In the genomic region with DNA sequence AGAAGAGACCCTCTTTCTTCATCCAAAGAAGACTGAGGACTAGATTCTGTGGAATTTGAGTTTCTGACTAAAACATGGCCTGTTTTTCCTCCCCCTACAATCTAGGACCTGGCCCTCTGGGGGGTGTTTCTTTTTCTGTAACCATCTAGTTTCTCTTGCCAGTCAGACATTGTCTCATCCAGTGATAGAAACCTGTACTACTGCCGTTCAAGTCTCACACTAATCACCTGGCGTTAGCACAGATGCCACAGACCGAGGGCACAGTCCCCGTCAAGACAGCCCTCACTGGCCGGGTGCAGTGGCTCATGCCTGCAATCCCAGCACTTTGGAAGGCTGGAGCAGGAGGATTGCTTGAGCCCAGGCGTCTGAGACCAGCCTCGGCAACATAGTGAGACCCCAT, we compare ENCODE assay signal across 18 cellular contexts.
DNase-seq lines count a peak whose midpoint lies in the region; ATAC-seq, FAIRE-seq and TF ChIP-seq lines count a peak whose summit lies in the region.
"Had no signal": no experiment of that assay in that cellular context is flagged by ENCODE, and none has a peak within 500 bp of the region (broad histone marks: within the 10 kb centered on the region; RNA-seq: fewer than 3 reads in every experiment).

No MANE protein-coding gene starts in this region.

- H3K36me3 ChIP-seq in BLaER1 (no peaks in the 10 kb centered on the region), MM.1S (replicated peaks; ENCODE audit: insufficient read depth, low read length) (no peaks in the 10 kb centered on the region), K562 (ENCODE audit: control insufficient read depth, insufficient read depth, low read length) (no peaks in the 10 kb centered on the region), sigmoid colon (no peaks in the 10 kb centered on the region), psoas muscle (ENCODE audit: insufficient read depth in 1 of 2, low read depth in 1 of 2) (no peaks in the 10 kb centered on the region)
- H3K36me3 ChIP-seq: BLaER1 treated with 17β-estradiol and CSF1 and Interleukin-3, amounts not matched to agents 10 nM and 100 nM had no signal

- no TSS peak for BruUV-seq in K562 (replicated peaks; lab: Mats Ljungman, UMichigan)

- H3K27me3 ChIP-seq in BLaER1 (no peaks in the 10 kb centered on the region), MM.1S (replicated peaks; ENCODE audit: insufficient read depth, low read length) (no peaks in the 10 kb centered on the region), K562 (ENCODE audit: control insufficient read depth in 2 of 2, insufficient read depth in 2 of 2, low read length in 2 of 2) (no peaks in the 10 kb centered on the region), sigmoid colon (no peaks in the 10 kb centered on the region), psoas muscle (ENCODE audit: insufficient read depth in 3 of 3, low read length in 2 of 3) (peaks cover 0 to 2% (median 0%) of the 10 kb centered on the region in 3 donors)
- H3K27me3 ChIP-seq: BLaER1 treated with 17β-estradiol and CSF1 and Interleukin-3, amounts not matched to agents 10 nM and 100 nM had no signal

- no peak for TF ChIP-seq RAD21 in K562 (CRISPR knock-in tag; conservative IDR thresholded peaks at IDR 0.05 in 1 of 2, IDR thresholded peaks at IDR 0.05 in 1 of 2)

- ATAC-seq in K562 (no peak), psoas muscle (no peak), natural killer cell (no peak)

- in situ Hi-C loops in K562 (cut with MboI), result no loop called here

- H3K9me3 Mint-ChIP-seq in natural killer cell, result no peaks in the 10 kb centered on the region

- DNase-seq in MM.1S (peak; percentile 87), K562 (ENCODE audit: extremely low read depth in 1 of 4, low spot score in 3 of 4) (no peak), sigmoid colon (no peak), retina (no peak), psoas muscle (no peak), natural killer cell (no peak)
- DNase-seq: Calu3; CD4-positive, CD25-positive, alpha-beta regulatory T cell; DMS 273 treated with DMSO at 0.1 percent for 48 hours; DMS79; EL; GDM1; HCEC 1CT; HFFc6 had no signal

- intact Hi-C loops in K562 (cut with micrococcal nuclease) (no loop called here), sigmoid colon (cut with DNase I) (loop anchor here (2.0 to 5.0 kb wide), 2 partner anchors 27 to 223 kb away; no protein-coding TSS in a partner anchor), psoas muscle (cut with DNase I) (no loop called here), natural killer cell (cut with micrococcal nuclease) (no loop called here)

- TF ChIP-seq CTCF in MM.1S (IDR thresholded peaks at IDR 0.05; ENCODE audit: low read length) (no peak), K562 (IDR thresholded peaks at IDR 0.05 in 2 of 3, conservative IDR thresholded peaks at IDR 0.05 in 1 of 3; ENCODE audit: insufficient read depth in 2 of 3, low read depth in 1 of 3, low read length in 3 of 3) (no peak), sigmoid colon (IDR thresholded peaks at IDR 0.05) (no peak), psoas muscle (IDR thresholded peaks at IDR 0.05) (no peak), natural killer cell (IDR thresholded peaks at IDR 0.05) (no peak)

- no peak for FAIRE-seq in K562 (lab: Jason Lieb, UNC)
- FAIRE-seq: GM12892 had no signal

- H3F3A ChIP-seq in MM.1S (ENCODE audit: insufficient read depth, low read length), result peaks cover 12% of the 10 kb centered on the region; the same call in 1 of the 2 replicates

- H3K79me2 ChIP-seq in MM.1S (ENCODE audit: low read length) (no peaks in the 10 kb centered on the region), K562 (ENCODE audit: control insufficient read depth, insufficient read depth, low read length) (no peaks in the 10 kb centered on the region)

- H2AFZ ChIP-seq in MM.1S (ENCODE audit: low read length) (peak overlapping the region; percentile 51), K562 (ENCODE audit: low read depth, low read length) (0 out of 2 replicates have a peak overlapping the region, but pooled peaks have one; percentile 9)

- H3K27ac ChIP-seq in BLaER1 (0 out of 2 replicates have a peak overlapping the region, but pooled peaks have one; percentile 4), MM.1S (ENCODE audit: low read length) (peak overlapping the region; percentile 67; the same call in 1 of the 2 replicates), K562 (ENCODE audit: extremely low read depth, low read depth, low read length) (no peak overlapping the region), sigmoid colon (peak overlapping the region in 3 of 4 donors; percentile 78 to 88 (median 85)), psoas muscle (no peak overlapping the region)
- H3K27ac ChIP-seq: 22Rv1; BLaER1 treated with 17β-estradiol and CSF1 and Interleukin-3, amounts not matched to agents 10 nM and 100 nM had no signal

- peaks cover 0 to 19% of the 10 kb centered on the region in 2 donors for H3K27me3 Mint-ChIP-seq in natural killer cell (ENCODE audit: low read depth in 2 of 2)

- POLR2A ChIA-PET in K562 (lab: Yijun Ruan, JAX), result interaction anchor here (1.1 kb wide), 1 partner anchor 13 kb away, joined by 4 read pairs; no protein-coding TSS in a partner anchor

- H3K27ac Mint-ChIP-seq in natural killer cell, result no peak overlapping the region
- H3K27ac Mint-ChIP-seq: CD4-positive, CD25-positive, alpha-beta regulatory T cell; HFFc6 had no signal

- no peak overlapping the region for H3K4me3 Mint-ChIP-seq in natural killer cell
- H3K4me3 Mint-ChIP-seq: CD4-positive, CD25-positive, alpha-beta regulatory T cell; HFFc6 had no signal

- no peaks in the 10 kb centered on the region for H4K20me1 ChIP-seq in BLaER1
- H4K20me1 ChIP-seq in MM.1S (ENCODE audit: insufficient read depth, low read length), result no peaks in the 10 kb centered on the region
- no peaks in the 10 kb centered on the region for H4K20me1 ChIP-seq in K562 (replicated peaks; ENCODE audit: control insufficient read depth, insufficient read depth, low read length)
- H4K20me1 ChIP-seq: BLaER1 treated with 17β-estradiol and CSF1 and Interleukin-3, amounts not matched to agents 10 nM and 100 nM had no signal

- TF ChIP-seq POLR2A in K562 (conservative IDR thresholded peaks at IDR 0.05), result no peak
- no peak for TF ChIP-seq POLR2A in sigmoid colon (IDR thresholded peaks at IDR 0.05)

- 35% methylated on average over 7 of the region's 7 CpGs for WGBS in K562 (ENCODE audit: insufficient coverage, low coverage, missing lambda C conversion rate)
- WGBS in sigmoid colon, 2 donors, result 80 to 85% methylated on average over 7 of the region's 7 CpGs
- WGBS in psoas muscle, 3 donors, result 69 to 85% (median 77%) methylated on average over 7 of the region's 7 CpGs

- H3K9me1 ChIP-seq in K562 (ENCODE audit: control insufficient read depth, insufficient read depth, low read length), result no peaks in the 10 kb centered on the region

- CTCF ChIA-PET in K562 (lab: Yijun Ruan, JAX; ENCODE audit: low intra/inter-chr PET ratio), result no interaction called here

- H3K36me3 Mint-ChIP-seq in natural killer cell, result no peaks in the 10 kb centered on the region
- H3K36me3 Mint-ChIP-seq: CD4-positive, CD25-positive, alpha-beta regulatory T cell had no signal

- H3K9me3 ChIP-seq in BLaER1 (peaks cover 17% of the 10 kb centered on the region), MM.1S (replicated peaks; ENCODE audit: insufficient read depth, low read length) (no peaks in the 10 kb centered on the region), K562 (replicated peaks; ENCODE audit: control insufficient read depth, insufficient read depth, low read depth, low read length) (no peaks in the 10 kb centered on the region), sigmoid colon (peaks cover 0 to 2% (median 0%) of the 10 kb centered on the region in 4 donors), psoas muscle (no peaks in the 10 kb centered on the region)

- H3K4me1 Mint-ChIP-seq in natural killer cell, result no peaks in the 10 kb centered on the region
- H3K4me1 Mint-ChIP-seq: CD4-positive, CD25-positive, alpha-beta regulatory T cell had no signal

- no peak for TF ChIP-seq EP300 in K562 (IDR thresholded peaks at IDR 0.05; ENCODE audit: low read length)
- TF ChIP-seq EP300 in sigmoid colon (IDR thresholded peaks at IDR 0.05), result no peak

- H3K9me2 ChIP-seq in MM.1S (replicated peaks; ENCODE audit: insufficient read depth, low read length), result no peaks in the 10 kb centered on the region

- H3K4me1 ChIP-seq in BLaER1 (peaks cover 63% of the 10 kb centered on the region), MM.1S (ENCODE audit: low read length) (peaks cover 42% of the 10 kb centered on the region), K562 (replicated peaks in 1 of 2; ENCODE audit: control insufficient read depth in 2 of 2, insufficient read depth in 2 of 2, low read length in 2 of 2) (peaks cover 9 to 13% of the 10 kb centered on the region in 2 experiments; a peak in 4 of 5 replicates), sigmoid colon (peaks cover 0 to 71% (median 38%) of the 10 kb centered on the region in 4 donors), psoas muscle (no peaks in the 10 kb centered on the region)

- H3K9ac ChIP-seq in BLaER1 (no peak overlapping the region), MM.1S (ENCODE audit: low read length) (no peak overlapping the region), K562 (ENCODE audit: insufficient read depth in 1 of 2, low read depth in 2 of 2, low read length in 2 of 2) (no peak overlapping the region)
- H3K9ac ChIP-seq: BLaER1 treated with 17β-estradiol and CSF1 and Interleukin-3, amounts not matched to agents 10 nM and 100 nM had no signal

- peak overlapping the region; percentile 47 for H3K4me2 ChIP-seq in BLaER1
- peak overlapping the region; percentile 38; the same call in 1 of the 2 replicates for H3K4me2 ChIP-seq in MM.1S (ENCODE audit: low read depth, low read length)
- H3K4me2 ChIP-seq in K562 (ENCODE audit: insufficient read depth, low read length), result no peak overlapping the region

- no peak overlapping the region for H3K4me3 ChIP-seq in BLaER1
- H3K4me3 ChIP-seq in MM.1S (ENCODE audit: low read length), result no peak overlapping the region
- no peak overlapping the region for H3K4me3 ChIP-seq in K562
- peak overlapping the region; percentile 3 to 32 (median 27) for H3K4me3 ChIP-seq in sigmoid colon
- no peak overlapping the region for H3K4me3 ChIP-seq in psoas muscle
- H3K4me3 ChIP-seq: BLaER1 treated with 17β-estradiol and CSF1 and Interleukin-3, amounts not matched to agents 10 nM and 100 nM had no signal

TF ChIP-seq in K562, 482 proteins besides CTCF, POLR2A, EP300 and RAD21 (continues in another document):
- no peak for TF ChIP-seq HNRNPK (IDR thresholded peaks at IDR 0.05; ENCODE audit: low read depth, low read length, poor library complexity, severe bottlenecking)

Comparison
In these comparisons a context has a peak if more than half of its experiments do, and no peak if none do; other contexts are left out.
1. H3K27ac ChIP-seq: peak in BLaER1 (single experiment), MM.1S (single experiment) and sigmoid colon (3 of 4); none in K562 (single experiment) and psoas muscle (single experiment).
2. H3K4me3 ChIP-seq: peak in sigmoid colon (4 of 4); none in BLaER1 (single experiment), MM.1S (single experiment), K562 (single experiment) and psoas muscle (single experiment).